Comparison of ENCODE assay signal across 1 cellular context in genomic region chr15:64166104-64166890, GRCh38.
TF ChIP-seq lines count a peak whose summit lies in the region.

No MANE protein-coding gene starts in this region.

TF ChIP-seq in SK-N-SH treated with all-trans-retinoic acid at 6 μM for 48 hours, 23 proteins besides CTCF, POLR2A, EP300 and RAD21 (continued from another document):
- TF ChIP-seq POU6F1 (CRISPR knock-in tag; IDR thresholded peaks at IDR 0.05; ENCODE audit: borderline replicate concordance, low read depth) (no peak), ZNF8 (CRISPR knock-in tag; IDR thresholded peaks at IDR 0.05) (no peak)
